In the genomic region with DNA sequence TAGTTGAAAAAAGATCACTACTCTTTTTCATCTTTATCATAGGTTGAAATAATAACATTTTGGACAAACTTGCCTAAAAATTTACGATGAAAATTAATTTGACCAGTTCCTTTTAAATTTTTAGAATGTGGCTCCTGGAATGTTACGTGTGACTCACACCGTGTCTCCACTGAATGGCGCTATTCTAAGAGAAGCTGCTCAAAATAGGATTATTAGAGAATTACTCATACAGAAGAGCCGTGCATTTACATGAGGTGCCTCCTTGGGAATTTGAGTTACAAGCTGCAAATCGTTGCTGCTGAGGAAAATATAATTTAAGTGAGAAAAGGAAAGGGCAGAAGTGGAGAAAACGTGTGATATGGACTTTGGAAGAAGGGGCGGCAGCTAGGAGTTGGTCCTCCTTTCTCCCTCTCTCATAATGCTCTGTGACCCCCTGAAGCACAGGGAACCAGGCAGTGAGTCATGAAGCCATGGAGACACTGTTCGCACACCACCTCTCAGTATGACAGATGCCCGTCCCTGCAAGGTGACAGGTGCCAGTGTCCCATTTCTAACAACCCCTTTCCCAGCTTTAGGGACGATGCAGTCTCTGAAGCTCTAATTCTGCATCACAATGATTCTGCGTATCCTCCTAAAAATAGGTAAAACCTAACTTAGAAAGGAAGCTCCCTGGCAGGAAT, we compare ENCODE assay signal across 17 cellular contexts.
"Had no signal": no experiment of that assay in that cellular context is flagged by ENCODE, and none has a peak within 500 bp of the region (broad histone marks: within the 10 kb centered on the region; RNA-seq: fewer than 3 reads in every experiment).

No MANE protein-coding gene starts in this region.

- H3K27me3 ChIP-seq: suprapubic skin, upper lobe of right lung had no signal

- H3K9me3 ChIP-seq: esophagus squamous epithelium, psoas muscle, suprapubic skin, upper lobe of right lung had no signal

- H3K36me3 ChIP-seq: esophagus squamous epithelium, suprapubic skin, upper lobe of right lung had no signal

- H3K4me3 ChIP-seq: esophagus squamous epithelium, psoas muscle, suprapubic skin, upper lobe of right lung had no signal

- H3K27ac Mint-ChIP-seq: activated naive CD4-positive, alpha-beta T cell treated with anti-CD3 and anti-CD28 coated beads, Interleukin-2, amount 50 U/mL, for 72 hours; immature natural killer cell; naive thymus-derived CD8-positive, alpha-beta T cell had no signal

- H3K27ac ChIP-seq: esophagus squamous epithelium, psoas muscle, suprapubic skin, upper lobe of right lung had no signal

- H3K4me3 Mint-ChIP-seq: immature natural killer cell; naive thymus-derived CD8-positive, alpha-beta T cell had no signal

- DNase-seq: activated CD4-positive, CD25-positive, alpha-beta regulatory T cell; activated effector memory CD4-positive, alpha-beta T cell treated with anti-CD3 and anti-CD28 coated beads, Interleukin-2, amount 50 U/mL, for 16 hours; activated T-cell treated with anti-CD3 and anti-CD28 coated beads, Interleukin-2, amount 50 U/mL, for 1 hour; esophagus squamous epithelium; foreskin fibroblast; glutamatergic neuron; immature natural killer cell; left colon; naive thymus-derived CD8-positive, alpha-beta T cell; psoas muscle; stimulated activated CD4-positive, alpha-beta T cell treated with anti-CD3 and anti-CD28 coated beads, Interleukin-12 subunit alpha, Interleukin-12 subunit beta, amount 100 ng/mL, for 4 hours; stimulated activated CD4-positive, alpha-beta T cell treated with anti-CD3 and anti-CD28 coated beads, Interleukin-2, amount 100 ng/mL, for 48 hours; stimulated activated naive CD4-positive, alpha-beta T cell treated with Interleukin-2 at 50 U/mL for 16 hours; upper lobe of right lung had no signal

- H3K4me1 Mint-ChIP-seq: immature natural killer cell; naive thymus-derived CD8-positive, alpha-beta T cell had no signal

- ATAC-seq: activated naive CD4-positive, alpha-beta T cell treated with anti-CD3 and anti-CD28 coated beads, Interleukin-2, amount 50 U/mL, for 72 hours; left colon; naive thymus-derived CD8-positive, alpha-beta T cell; psoas muscle; sciatic nerve; upper lobe of right lung had no signal

- H3K36me3 Mint-ChIP-seq: activated naive CD4-positive, alpha-beta T cell treated with anti-CD3 and anti-CD28 coated beads, Interleukin-2, amount 50 U/mL, for 72 hours; immature natural killer cell; naive thymus-derived CD8-positive, alpha-beta T cell had no signal

- H3K4me1 ChIP-seq: esophagus squamous epithelium, psoas muscle, suprapubic skin, upper lobe of right lung had no signal
